22 cellular contexts compared by ENCODE assay signal in genomic region chr16:12157510-12158093, GRCh38.
DNase-seq lines count a peak whose midpoint lies in the region; FAIRE-seq and TF ChIP-seq lines count a peak whose summit lies in the region.
"Had no signal": no experiment of that assay in that cellular context is flagged by ENCODE, and none has a peak within 500 bp of the region (broad histone marks: within the 10 kb centered on the region; RNA-seq: fewer than 3 reads in every experiment).

No MANE protein-coding gene starts in this region.

- H3K4me3 ChIP-seq in neural progenitor cell = no peak overlapping the region
- H3K4me3 ChIP-seq: body of pancreas, vagina had no signal

- H2AFZ ChIP-seq in neural progenitor cell (replicated peaks) = no peak overlapping the region

- peaks cover 9% of the 10 kb centered on the region for H3K4me1 ChIP-seq in neural progenitor cell
- H3K4me1 ChIP-seq: body of pancreas had no signal

- no peak for FAIRE-seq in RCC 7860 (lab: Jason Lieb, UNC)
- FAIRE-seq: small intestine had no signal

- no peaks in the 10 kb centered on the region for H3K36me3 ChIP-seq in neural progenitor cell
- H3K36me3 ChIP-seq: vagina had no signal

- H3K27me3 ChIP-seq in neural progenitor cell = no peaks in the 10 kb centered on the region
- H3K27me3 ChIP-seq: body of pancreas, vagina had no signal

- H3K27ac Mint-ChIP-seq in activated naive CD8-positive, alpha-beta T cell treated with anti-CD3 and anti-CD28 coated beads for 36 hours = no peak overlapping the region
- no peak overlapping the region for H3K27ac Mint-ChIP-seq in neural progenitor cell
- H3K27ac Mint-ChIP-seq: CD14-positive monocyte had no signal

- H3K4me2 ChIP-seq in neural progenitor cell = no peak overlapping the region

- H3K27ac ChIP-seq in epithelial cell of prostate (peak overlapping the region; percentile 81), neural progenitor cell (no peak overlapping the region)
- H3K27ac ChIP-seq: body of pancreas, HL-60, vagina had no signal

- no peak overlapping the region for H3K9ac ChIP-seq in neural progenitor cell

- no peaks in the 10 kb centered on the region for H4K20me1 ChIP-seq in neural progenitor cell (ENCODE audit: low read depth)

- peaks cover 11% of the 10 kb centered on the region for H3K36me3 Mint-ChIP-seq in activated naive CD8-positive, alpha-beta T cell treated with anti-CD3 and anti-CD28 coated beads for 36 hours
- H3K36me3 Mint-ChIP-seq in neural progenitor cell = no peaks in the 10 kb centered on the region

- no peaks in the 10 kb centered on the region for H3F3A ChIP-seq in neural progenitor cell (ENCODE audit: low read depth)

- peak; percentile 75 for DNase-seq in GM03348 (ENCODE audit: low spot score)
- peak; percentile 49 for DNase-seq in RCC 7860 (ENCODE audit: low spot score)
- no peak for DNase-seq in epithelial cell of prostate (ENCODE audit: low read depth, low spot score)
- peak; percentile 48 for DNase-seq in posterior vena cava (ENCODE audit: low spot score)
- DNase-seq in NCI-H2171 treated with DMSO at 0.1 percent for 48 hours (lab: John Stamatoyannopoulos, UW) = no peak
- no peak for DNase-seq in activated CD4-positive, alpha-beta T cell treated with anti-CD3 and anti-CD28 coated beads for 48 hours
- DNase-seq in activated naive CD8-positive, alpha-beta T cell treated with anti-CD3 and anti-CD28 coated beads for 36 hours = no peak
- no peak for DNase-seq in neural progenitor cell (ENCODE audit: low spot score)
- DNase-seq: activated gamma-delta T cell; body of pancreas; effector CD8-positive, alpha-beta T cell; islet precursor cell; midbrain; NCI-H1694 treated with DMSO at 0.1 percent for 48 hours; NCI-H510A treated with DMSO at 0.1 percent for 48 hours; occipital lobe; small intestine; stimulated activated naive CD8-positive, alpha-beta T cell treated with anti-CD3 and anti-CD28 coated beads, Interleukin-15, Interleukin-2, amounts not matched to agents 100 U/mL and 50 U/mL, for 24 hours; SW 1271 had no signal

- H3K79me2 ChIP-seq in neural progenitor cell (ENCODE audit: low read depth) = no peaks in the 10 kb centered on the region

- H3K9me3 ChIP-seq in neural progenitor cell (ENCODE audit: low read depth) = no peaks in the 10 kb centered on the region
- H3K9me3 ChIP-seq: body of pancreas, vagina had no signal

- no peak overlapping the region for H3K4me3 Mint-ChIP-seq in activated naive CD8-positive, alpha-beta T cell treated with anti-CD3 and anti-CD28 coated beads for 36 hours
- no peak overlapping the region for H3K4me3 Mint-ChIP-seq in neural progenitor cell
- H3K4me3 Mint-ChIP-seq: CD14-positive monocyte had no signal

- no peak for TF ChIP-seq CTCF in neural progenitor cell (IDR thresholded peaks at IDR 0.05)

- intact Hi-C loops in posterior vena cava (cut with DNase I) = no loop called here

- H3K27me3 Mint-ChIP-seq in activated naive CD8-positive, alpha-beta T cell treated with anti-CD3 and anti-CD28 coated beads for 36 hours = no peaks in the 10 kb centered on the region
- peaks cover 13% of the 10 kb centered on the region for H3K27me3 Mint-ChIP-seq in neural progenitor cell (ENCODE audit: insufficient read depth, low read depth)

- no peaks in the 10 kb centered on the region for H3K9me3 Mint-ChIP-seq in activated naive CD8-positive, alpha-beta T cell treated with anti-CD3 and anti-CD28 coated beads for 36 hours
- H3K9me3 Mint-ChIP-seq in neural progenitor cell = peaks cover 5% of the 10 kb centered on the region

- H3K4me1 Mint-ChIP-seq in activated naive CD8-positive, alpha-beta T cell treated with anti-CD3 and anti-CD28 coated beads for 36 hours = no peaks in the 10 kb centered on the region
- peaks cover 8% of the 10 kb centered on the region for H3K4me1 Mint-ChIP-seq in neural progenitor cell
- H3K4me1 Mint-ChIP-seq: CD14-positive monocyte had no signal

Comparison
In these comparisons a context has a peak if more than half of its experiments do, and no peak if none do; other contexts are left out.
1. DNase-seq: peak in GM03348 (single experiment), RCC 7860 (single experiment) and posterior vena cava (single experiment); none in epithelial cell of prostate (single experiment), NCI-H2171 treated with DMSO at 0.1 percent for 48 hours (single experiment), activated CD4-positive, alpha-beta T cell treated with anti-CD3 and anti-CD28 coated beads for 48 hours (single experiment), activated naive CD8-positive, alpha-beta T cell treated with anti-CD3 and anti-CD28 coated beads for 36 hours (single experiment) and neural progenitor cell (single experiment).